ENCODE assay signal across 1 cellular context in the genomic region with DNA sequence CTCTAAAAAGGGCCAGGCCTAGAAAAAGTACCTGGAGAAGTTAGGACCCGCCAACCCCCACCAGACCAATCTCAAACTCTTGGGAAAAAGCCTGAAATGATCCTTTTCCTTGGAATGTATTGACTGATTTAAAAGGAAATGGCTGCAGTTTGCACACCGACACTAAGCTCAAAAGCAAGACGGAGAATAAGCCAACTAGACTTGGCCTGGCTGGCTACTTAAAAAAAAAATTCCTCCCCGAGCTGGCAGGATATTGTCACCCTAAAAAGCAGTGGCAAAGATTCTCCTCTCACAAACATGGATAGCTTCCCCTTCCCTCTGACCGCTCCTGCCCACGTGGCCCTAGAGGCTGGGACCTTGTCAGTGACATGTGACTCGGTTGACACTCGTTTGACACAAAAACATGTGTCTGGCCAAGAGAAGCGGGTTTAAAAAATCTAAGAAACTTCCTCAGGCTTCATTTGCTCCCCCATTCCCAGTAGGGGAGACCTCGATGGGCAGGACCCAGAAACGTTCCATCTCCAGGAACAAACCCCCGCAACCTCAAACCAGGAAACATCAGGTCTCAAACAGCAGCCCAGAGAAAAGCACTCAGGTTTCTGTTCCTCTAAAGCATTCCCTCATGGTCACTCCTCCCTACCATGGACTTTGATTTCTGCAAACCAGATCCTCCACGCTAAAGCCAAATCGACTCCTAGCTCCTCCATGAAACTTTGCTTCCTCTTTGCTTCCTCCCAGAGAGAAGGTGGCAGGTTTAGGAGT.
TF ChIP-seq lines count a peak whose summit lies in the region.

No MANE protein-coding gene starts in this region.

TF ChIP-seq in A549, 52 proteins besides CTCF, POLR2A, EP300 and RAD21 (continued from another document):
- no peak for TF ChIP-seq EHMT2 (IDR thresholded peaks at IDR 0.05; ENCODE audit: low read depth)
- TF ChIP-seq, protein P1, sequence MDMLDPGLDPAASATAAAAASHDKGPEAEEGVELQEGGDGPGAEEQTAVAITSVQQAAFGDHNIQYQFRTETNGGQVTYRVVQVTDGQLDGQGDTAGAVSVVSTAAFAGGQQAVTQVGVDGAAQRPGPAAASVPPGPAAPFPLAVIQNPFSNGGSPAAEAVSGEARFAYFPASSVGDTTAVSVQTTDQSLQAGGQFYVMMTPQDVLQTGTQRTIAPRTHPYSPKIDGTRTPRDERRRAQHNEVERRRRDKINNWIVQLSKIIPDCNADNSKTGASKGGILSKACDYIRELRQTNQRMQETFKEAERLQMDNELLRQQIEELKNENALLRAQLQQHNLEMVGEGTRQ (IDR thresholded peaks at IDR 0.05) = no peak
